ENCODE assay signal across 11 cellular contexts in genomic region chr3:55571913-55572312, GRCh38.
DNase-seq lines count a peak whose midpoint lies in the region; ATAC-seq, FAIRE-seq and TF ChIP-seq lines count a peak whose summit lies in the region.
"Had no signal": no experiment of that assay in that cellular context is flagged by ENCODE, and none has a peak within 500 bp of the region (broad histone marks: within the 10 kb centered on the region; RNA-seq: fewer than 3 reads in every experiment).

No MANE protein-coding gene starts in this region.

- 37 to 50% methylated on average over 10 of the region's 10 CpGs for WGBS in lung, 2 donors

- ATAC-seq in lung (ENCODE audit: insufficient read depth, low FRiP score) (peak; percentile 41), natural killer cell (no peak)

- H3K4me1 ChIP-seq in lung (ENCODE audit: control insufficient read depth in 2 of 2, insufficient read depth in 2 of 2, low read length in 2 of 2): peaks cover 3 to 6% of the 10 kb centered on the region in 2 donors

- H3K4me3 Mint-ChIP-seq in natural killer cell: no peak overlapping the region

- no peaks in the 10 kb centered on the region for H3K4me1 Mint-ChIP-seq in natural killer cell

- intact Hi-C loops in natural killer cell (cut with micrococcal nuclease): no loop called here

- no peak for FAIRE-seq in urothelium cell line (lab: Jason Lieb, UNC)

- DNase-seq in DMS53 (lab: John Stamatoyannopoulos, UW) (peak; percentile 1), DMS53 treated with DMSO at 0.1 percent for 48 hours (lab: John Stamatoyannopoulos, UW; ENCODE audit: unreplicated experiment) (no peak), epithelial cell of esophagus (ENCODE audit: low read depth) (peak; percentile 19), lung (ENCODE audit: low spot score) (peak; percentile 45), urothelium cell line (ENCODE audit: low spot score) (peak; percentile 55), NCI-H510A (lab: John Stamatoyannopoulos, UW) (no peak), natural killer cell (no peak)
- DNase-seq in stimulated activated CD4-positive, alpha-beta T cell treated with anti-CD3 and anti-CD28 coated beads, Interleukin-2, amount 100 ng/mL, for 24 hours: no peak

- no peaks in the 10 kb centered on the region for H3K27me3 ChIP-seq in lung (ENCODE audit: control insufficient read depth, insufficient read depth)

- no peaks in the 10 kb centered on the region for H3K9me3 Mint-ChIP-seq in natural killer cell

- H3K27ac ChIP-seq in lung (ENCODE audit: low read depth in 1 of 2, low read length in 1 of 2): peak overlapping the region in 1 of 2 donors; percentile 64
- H3K27ac ChIP-seq: 22Rv1, KMS-11, RWPE1 had no signal

- H3K36me3 Mint-ChIP-seq in natural killer cell: no peaks in the 10 kb centered on the region

- H3K4me3 ChIP-seq in epithelial cell of esophagus (ENCODE audit: low read length) (no peak overlapping the region), lung (no peak overlapping the region)

- no peak overlapping the region for H3K27ac Mint-ChIP-seq in natural killer cell

- no peaks in the 10 kb centered on the region for H3K27me3 Mint-ChIP-seq in natural killer cell (ENCODE audit: low read depth in 2 of 2)

- TF ChIP-seq CTCF in epithelial cell of esophagus (IDR thresholded peaks at IDR 0.05; ENCODE audit: insufficient read depth, low read depth, low read length, missing control alignments): peak; percentile 36
- TF ChIP-seq CTCF in lung (IDR thresholded peaks at IDR 0.05; ENCODE audit: control extremely low read depth, extremely low read depth): no peak
- no peak for TF ChIP-seq CTCF in natural killer cell (IDR thresholded peaks at IDR 0.05)

- H3K36me3 ChIP-seq in lung (ENCODE audit: control insufficient read depth in 2 of 2, insufficient read depth in 2 of 2, low read length in 2 of 2): no peaks in the 10 kb centered on the region

- no peaks in the 10 kb centered on the region for H3K9me3 ChIP-seq in lung (ENCODE audit: control insufficient read depth in 2 of 2, insufficient read depth in 1 of 2, low read length in 1 of 2)

Comparison
In these comparisons a context has a peak if more than half of its experiments do, and no peak if none do; other contexts are left out.
1. DNase-seq: peak in DMS53 (single experiment), epithelial cell of esophagus (single experiment), lung (single experiment) and urothelium cell line (single experiment); none in DMS53 treated with DMSO at 0.1 percent for 48 hours (single experiment), NCI-H510A (single experiment), natural killer cell (single experiment) and stimulated activated CD4-positive, alpha-beta T cell treated with anti-CD3 and anti-CD28 coated beads, Interleukin-2, amount 100 ng/mL, for 24 hours (0 of 2).